ENCODE assay signal across 8 cellular contexts in the genomic region with DNA sequence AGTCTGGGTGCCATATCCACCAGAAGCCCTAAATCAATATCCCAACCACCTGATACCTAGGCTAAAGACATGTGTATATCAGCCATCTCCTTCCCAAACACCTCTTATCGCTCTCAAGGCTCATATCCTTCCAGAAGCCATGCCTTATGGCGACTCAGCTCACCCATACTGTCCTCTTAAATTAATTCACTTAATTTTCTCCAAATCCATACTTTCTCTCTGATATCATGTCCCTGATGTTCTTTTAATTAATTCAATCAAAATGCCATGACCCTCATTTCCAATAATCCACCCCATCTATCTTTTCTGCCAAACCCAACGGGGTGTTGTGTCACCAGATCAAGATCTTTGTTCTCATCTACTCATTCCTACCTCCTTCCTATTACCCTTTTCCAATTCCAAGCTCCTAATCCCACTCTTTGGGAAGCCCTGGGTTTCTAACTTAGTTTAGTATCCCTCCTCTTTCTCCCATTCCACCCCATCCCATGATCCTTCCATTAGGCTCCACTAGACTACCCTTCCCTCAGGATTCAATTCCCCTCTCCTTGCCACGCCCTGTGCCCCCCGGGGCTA. TPM values are rescaled to one million over a fixed set of nuclear protein-coding genes. Genes with fewer than 3 reads are reported as not detected.
A peak's percentile ranks its signal among the peaks of the same experiment; 100 is the strongest.
DNase-seq lines count a peak whose midpoint lies in the region; ATAC-seq, FAIRE-seq and TF ChIP-seq lines count a peak whose summit lies in the region.

No MANE protein-coding gene starts in this region.

- H3K27ac ChIP-seq in adrenal gland: peak overlapping the region in 4 of 5 donors; percentile 83 to 96 (median 92)
- peak overlapping the region; percentile 88 for H3K27ac ChIP-seq in HepG2 (ENCODE audit: extremely low read length, insufficient read depth, low read length)
- H3K27ac ChIP-seq in thymus (ENCODE audit: low read depth): peak overlapping the region; percentile 32

- H3K4me3 Mint-ChIP-seq in activated CD4-positive, alpha-beta T cell treated with anti-CD3 and anti-CD28 coated beads, Interleukin-2, amount 10 ng/mL, durations not matched to agents 7 days and 5 days: peak overlapping the region; percentile 100

- H3K9me3 ChIP-seq in adrenal gland (replicated peaks in 1 of 3) (no peaks in the 10 kb centered on the region), HepG2 (ENCODE audit: low read length) (no peaks in the 10 kb centered on the region), thymus (ENCODE audit: control insufficient read depth) (no peaks in the 10 kb centered on the region)

- ATAC-seq in HepG2: no peak

- no peak for TF ChIP-seq EP300 in HepG2 (IDR thresholded peaks at IDR 0.05; ENCODE audit: low read depth in 2 of 2, low read length in 2 of 2)
- no peak for TF ChIP-seq EP300 in HepG2 (CRISPR knock-in tag; IDR thresholded peaks at IDR 0.05; ENCODE audit: borderline replicate concordance)

- peak overlapping the region; percentile 97 for H3K27ac Mint-ChIP-seq in activated CD4-positive, alpha-beta T cell treated with anti-CD3 and anti-CD28 coated beads, Interleukin-2, amount 10 ng/mL, durations not matched to agents 7 days and 5 days

- H3K27me3 Mint-ChIP-seq in activated CD4-positive, alpha-beta T cell treated with anti-CD3 and anti-CD28 coated beads, Interleukin-2, amount 10 ng/mL, durations not matched to agents 7 days and 5 days: no peaks in the 10 kb centered on the region

- BruUV-seq in HepG2 (replicated peaks; lab: Mats Ljungman, UMichigan): no TSS peak

- no peaks in the 10 kb centered on the region for H3K27me3 ChIP-seq in adrenal gland
- no peaks in the 10 kb centered on the region; a peak in 1 of 5 replicates for H3K27me3 ChIP-seq in HepG2 (ENCODE audit: control insufficient read depth in 1 of 2, insufficient read depth in 2 of 2, low read length in 2 of 2)
- H3K27me3 ChIP-seq in thymus (ENCODE audit: control insufficient read depth, insufficient read depth): no peaks in the 10 kb centered on the region

- H3K36me3 Mint-ChIP-seq in activated CD4-positive, alpha-beta T cell treated with anti-CD3 and anti-CD28 coated beads, Interleukin-2, amount 10 ng/mL, durations not matched to agents 7 days and 5 days (ENCODE audit: low read depth): peaks cover 8% of the 10 kb centered on the region

- no peak for TF ChIP-seq RAD21 in HepG2 (CRISPR knock-in tag; IDR thresholded peaks at IDR 0.05)

- H3K4me2 ChIP-seq in HepG2 (ENCODE audit: low read depth, low read length): peak overlapping the region; percentile 96

- H3K4me1 Mint-ChIP-seq in activated CD4-positive, alpha-beta T cell treated with anti-CD3 and anti-CD28 coated beads, Interleukin-2, amount 10 ng/mL, durations not matched to agents 7 days and 5 days: peaks cover 47% of the 10 kb centered on the region

- peaks cover 52% of the 10 kb centered on the region for H3K79me2 ChIP-seq in HepG2 (ENCODE audit: insufficient read depth, low read length)

- no peak for DNase-seq in activated CD4-positive, alpha-beta T cell treated with anti-CD3 and anti-CD28 coated beads, Interleukin-2, amount 10 ng/mL, durations not matched to agents 7 days and 5 days
- DNase-seq in activated CD4-positive, alpha-beta T cell treated with anti-CD3 and anti-CD28 coated beads, Interleukin-2, amount 50 U/mL, for 4 hours: no peak
- DNase-seq in adrenal gland: no peak
- no peak for DNase-seq in HepG2 (ENCODE audit: low spot score)
- DNase-seq in stimulated activated CD4-positive, alpha-beta T cell treated with anti-CD3 and anti-CD28 coated beads, Interleukin-15, amount 100 ng/mL, for 24 hours: no peak
- no peak for DNase-seq in HPDE6-E6E7 (ENCODE audit: extremely low spot score)
- no peak for DNase-seq in AML-193 (lab: John Stamatoyannopoulos, UW)

- no peaks in the 10 kb centered on the region for H4K20me1 ChIP-seq in HepG2 (ENCODE audit: insufficient read depth, low read length)

- CTCF ChIA-PET in activated CD4-positive, alpha-beta T cell treated with anti-CD3 and anti-CD28 coated beads, Interleukin-2, amount 10 ng/mL, durations not matched to agents 7 days and 5 days (lab: Charles Lee): interaction anchor here (1.5 kb wide), 1 partner anchor 9 kb away, joined by 5 read pairs; no protein-coding TSS in a partner anchor
- CTCF ChIA-PET in HepG2 (lab: Yijun Ruan, JAX; ENCODE audit: low intra/inter-chr PET ratio, low total read pairs): interaction anchor here (1.2 kb wide), 1 partner anchor 50 kb away, joined by 3 read pairs; the partner anchor contains the start of gene ATP5MC2

- peak overlapping the region; percentile 89 for H3K9ac ChIP-seq in HepG2 (ENCODE audit: insufficient read depth, low read depth, low read length)

- WGBS in adrenal gland, 4 donors: 16 to 17% (median 17%) methylated on average over 5 of the region's 5 CpGs
- 3% methylated on average over 5 of the region's 5 CpGs for WGBS in HepG2 (ENCODE audit: low lambda C conversion rate)
- 26% methylated on average over 5 of the region's 5 CpGs for WGBS in thymus

- no peaks in the 10 kb centered on the region for H3K9me3 Mint-ChIP-seq in activated CD4-positive, alpha-beta T cell treated with anti-CD3 and anti-CD28 coated beads, Interleukin-2, amount 10 ng/mL, durations not matched to agents 7 days and 5 days

- in situ Hi-C loops in HepG2 (cut with HindIII; ENCODE audit: extremely low pct_ligation_motif_present, low pct_unique_long_range_greater_than_20kb): loop anchor here (5.0 kb wide), 1 partner anchor 52 kb away; the partner anchor contains the start of gene ATP5MC2

- H2AFZ ChIP-seq in HepG2 (ENCODE audit: low read length): no peak overlapping the region

- H3K36me3 ChIP-seq in adrenal gland (replicated peaks in 1 of 2) (no peaks in the 10 kb centered on the region), HepG2 (replicated peaks in 1 of 2; ENCODE audit: control insufficient read depth in 1 of 2, insufficient read depth in 2 of 2, low read length in 2 of 2) (no peaks in the 10 kb centered on the region), thymus (ENCODE audit: control insufficient read depth, insufficient read depth) (no peaks in the 10 kb centered on the region)

- intact Hi-C loops in adrenal gland (cut with DNase I): no loop called here
- intact Hi-C loops in HepG2 (cut with micrococcal nuclease; ENCODE audit: unreplicated experiment): no loop called here

- FAIRE-seq in HepG2 (lab: Jason Lieb, UNC): no peak

- TF ChIP-seq CTCF in adrenal gland (IDR thresholded peaks at IDR 0.05) (no peak), HepG2 (CRISPR knock-in tag; IDR thresholded peaks at IDR 0.05) (no peak)

- peak overlapping the region; percentile 20 to 75 (median 72) for H3K4me3 ChIP-seq in adrenal gland
- peak overlapping the region; percentile 85 to 95 (median 92) for H3K4me3 ChIP-seq in HepG2 (replicated peaks in 1 of 3; ENCODE audit: insufficient read depth in 1 of 3, low read depth in 2 of 3, low read length in 3 of 3)
- peak overlapping the region; percentile 63 for H3K4me3 ChIP-seq in thymus (ENCODE audit: low read length)

- peaks cover 17 to 30% of the 10 kb centered on the region in 2 donors for H3K4me1 ChIP-seq in adrenal gland (replicated peaks in 1 of 2)
- peaks cover 28% of the 10 kb centered on the region for H3K4me1 ChIP-seq in HepG2 (ENCODE audit: insufficient read depth, low read length)
- peaks cover 13% of the 10 kb centered on the region for H3K4me1 ChIP-seq in thymus (ENCODE audit: control insufficient read depth, insufficient read depth, low read length)

- TF ChIP-seq POLR2A in adrenal gland (IDR thresholded peaks at IDR 0.05) (no peak), HepG2 (IDR thresholded peaks at IDR 0.05; ENCODE audit: insufficient read depth in 1 of 2, low read depth in 2 of 2, low read length in 2 of 2) (no peak)

- POLR2A ChIA-PET in activated CD4-positive, alpha-beta T cell treated with anti-CD3 and anti-CD28 coated beads, Interleukin-2, amount 10 ng/mL, durations not matched to agents 7 days and 5 days (lab: Charles Lee): interaction anchor here (0.6 kb wide), 1 partner anchor 103 kb away, joined by 4 read pairs; no protein-coding TSS in a partner anchor
- POLR2A ChIA-PET in HepG2 (lab: Yijun Ruan, JAX): interaction anchor here (1.0 to 3.0 kb wide), 12 partner anchors 11 to 124 kb away, joined by 3 to 31 read pairs (median 6); partner anchors contain the start of genes ATP5MC2 and TARBP2

RNA-seq across cellular contexts. Expression of gene ATF7, which starts 0.7 kb away (rescaled TPM):
- total RNA-seq in activated CD4-positive, alpha-beta T cell treated with anti-CD3 and anti-CD28 coated beads, Interleukin-2, amount 10 ng/mL, durations not matched to agents 7 days and 5 days: 10 to 100 TPM; 28.6 to 43.0 TPM
- total RNA-seq in adrenal gland: 10 to 100 TPM; 12.1 to 41.7 (median 28.5) TPM
- 10 to 100 TPM; 13.0 to 31.9 (median 13.5) TPM for polyA plus RNA-seq in adrenal gland
- 9.6 and 11.3 TPM in 2 replicates for total RNA-seq in HepG2 (2016; rRNA removed; fragmentation: Illumina TruSeq; extraction: Trizol)
- 5.4 and 5.9 TPM in 2 replicates for total RNA-seq in HepG2 (2016; cell fraction: cytosol; rRNA removed; fragmentation: Illumina TruSeq; extraction: Trizol; ENCODE audit: low read depth)
- total RNA-seq in HepG2 (2016; cell fraction: insoluble cytoplasmic fraction; rRNA removed; fragmentation: Illumina TruSeq; extraction: Trizol): 10.1 and 12.2 TPM in 2 replicates
- total RNA-seq in HepG2 (2016; cell fraction: membrane; rRNA removed; fragmentation: Illumina TruSeq; extraction: Trizol): 8.6 and 10.1 TPM in 2 replicates
- 11.5 and 13.0 TPM in 2 replicates for total RNA-seq in HepG2 (2016; cell fraction: nucleus; rRNA removed; fragmentation: Illumina TruSeq; extraction: Trizol)
- 14.0 and 16.2 TPM in 2 replicates for polyA plus RNA-seq in HepG2 (2011; rRNA removed)
- polyA plus RNA-seq in HepG2 (2011; cell fraction: cytosol; rRNA removed): 8.1 and 10.9 TPM in 2 replicates
- polyA plus RNA-seq in HepG2 (2011; cell fraction: nucleus; rRNA removed): 19.1 and 23.0 TPM in 2 replicates
- polyA plus RNA-seq in HepG2 (2012): 10.2 and 12.7 TPM in 2 replicates
- 6.6 and 8.4 TPM in 2 replicates for polyA plus RNA-seq in HepG2 (2016; cell fraction: cytosol; fragmentation: Illumina TruSeq; extraction: Trizol; ENCODE audit: low read depth)
- polyA plus RNA-seq in HepG2 (2016; cell fraction: insoluble cytoplasmic fraction; fragmentation: Illumina TruSeq; extraction: Trizol; ENCODE audit: low read depth): 24.5 and 24.8 TPM in 2 replicates
- 8.8 and 10.2 TPM in 2 replicates for polyA plus RNA-seq in HepG2 (2016; cell fraction: membrane; fragmentation: Illumina TruSeq; extraction: Trizol; ENCODE audit: low read depth)
- 23.1 and 23.3 TPM in 2 replicates for polyA plus RNA-seq in HepG2 (2016; cell fraction: nucleus; fragmentation: Illumina TruSeq; extraction: Trizol; ENCODE audit: insufficient read depth, low read depth)
- 25.8 and 31.9 TPM in 2 replicates for polyA minus RNA-seq in HepG2 (2011; rRNA and poly(A)+ RNA removed; ENCODE audit: low replicate concordance)
- polyA minus RNA-seq in HepG2 (2011; cell fraction: cytosol; rRNA and poly(A)+ RNA removed): 11.3 and 15.8 TPM in 2 replicates
- 21.9 and 32.6 TPM in 2 replicates for polyA minus RNA-seq in HepG2 (2011; cell fraction: nucleus; rRNA and poly(A)+ RNA removed)
- polyA plus RNA-seq in thymus: 15.8 TPM

RNA-seq across cellular contexts. Expression of gene ATP5MC2, which starts 50.4 kb away (rescaled TPM):
- 100 to 1,000 TPM; 298 to 356 TPM for total RNA-seq in activated CD4-positive, alpha-beta T cell treated with anti-CD3 and anti-CD28 coated beads, Interleukin-2, amount 10 ng/mL, durations not matched to agents 7 days and 5 days
- total RNA-seq in adrenal gland: 100 to 1,000 TPM; 351 to 546 (median 470) TPM
- polyA plus RNA-seq in adrenal gland: 100 to 1,000 TPM; 328 to 658 (median 587) TPM
- 230 and 280 TPM in 2 replicates for total RNA-seq in HepG2 (2016; rRNA removed; fragmentation: Illumina TruSeq; extraction: Trizol)
- 151 and 157 TPM in 2 replicates for total RNA-seq in HepG2 (2016; cell fraction: cytosol; rRNA removed; fragmentation: Illumina TruSeq; extraction: Trizol; ENCODE audit: low read depth)
- 232 and 280 TPM in 2 replicates for total RNA-seq in HepG2 (2016; cell fraction: insoluble cytoplasmic fraction; rRNA removed; fragmentation: Illumina TruSeq; extraction: Trizol)
- total RNA-seq in HepG2 (2016; cell fraction: membrane; rRNA removed; fragmentation: Illumina TruSeq; extraction: Trizol): 204 and 221 TPM in 2 replicates
- total RNA-seq in HepG2 (2016; cell fraction: nucleus; rRNA removed; fragmentation: Illumina TruSeq; extraction: Trizol): 76.9 and 91.1 TPM in 2 replicates
- polyA plus RNA-seq in HepG2 (2011; rRNA removed): 257 and 310 TPM in 2 replicates
- 284 and 385 TPM in 2 replicates for polyA plus RNA-seq in HepG2 (2011; cell fraction: cytosol; rRNA removed)
- 86.5 and 86.7 TPM in 2 replicates for polyA plus RNA-seq in HepG2 (2011; cell fraction: nucleus; rRNA removed)
- polyA plus RNA-seq in HepG2 (2012): 317 and 363 TPM in 2 replicates
- polyA plus RNA-seq in HepG2 (2016; cell fraction: cytosol; fragmentation: Illumina TruSeq; extraction: Trizol; ENCODE audit: low read depth): 221 and 241 TPM in 2 replicates
- 345 and 371 TPM in 2 replicates for polyA plus RNA-seq in HepG2 (2016; cell fraction: insoluble cytoplasmic fraction; fragmentation: Illumina TruSeq; extraction: Trizol; ENCODE audit: low read depth)
- 262 and 271 TPM in 2 replicates for polyA plus RNA-seq in HepG2 (2016; cell fraction: membrane; fragmentation: Illumina TruSeq; extraction: Trizol; ENCODE audit: low read depth)
- 159 and 177 TPM in 2 replicates for polyA plus RNA-seq in HepG2 (2016; cell fraction: nucleus; fragmentation: Illumina TruSeq; extraction: Trizol; ENCODE audit: insufficient read depth, low read depth)
- polyA minus RNA-seq in HepG2 (2011; rRNA and poly(A)+ RNA removed; ENCODE audit: low replicate concordance): 938 and 2,113 TPM in 2 replicates
- polyA minus RNA-seq in HepG2 (2011; cell fraction: cytosol; rRNA and poly(A)+ RNA removed): 149 and 170 TPM in 2 replicates
- polyA minus RNA-seq in HepG2 (2011; cell fraction: nucleus; rRNA and poly(A)+ RNA removed): 81.6 and 93.6 TPM in 2 replicates
- 335 TPM for polyA plus RNA-seq in thymus

Comparison
In these comparisons a context has a peak if more than half of its experiments do, and no peak if none do; other contexts are left out.
1. H3K27ac ChIP-seq: peak in every context shown above with its lines; median percentile 92 in adrenal gland; 88 in HepG2; 32 in thymus.